Comparison of ENCODE assay signal across 27 cellular contexts in the genomic region with DNA sequence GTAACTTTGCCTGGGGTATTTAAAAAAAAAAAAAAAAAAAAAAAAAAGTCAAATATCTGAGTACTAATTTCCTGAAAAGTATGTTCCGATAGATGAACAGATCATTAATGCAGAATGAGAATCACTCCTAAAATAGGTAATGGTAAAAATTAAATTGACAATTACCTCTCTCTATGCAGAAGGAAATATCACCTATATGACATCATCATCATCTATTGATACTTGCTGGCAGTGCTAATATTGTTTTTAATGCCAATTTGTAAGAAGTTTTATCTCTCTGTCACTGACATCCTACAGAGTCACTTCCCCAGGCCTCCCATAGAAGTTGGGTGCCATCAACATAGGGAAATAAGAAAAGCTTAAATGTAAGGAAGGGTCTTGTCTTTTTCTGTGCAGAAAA.
"Had no signal": no experiment of that assay in that cellular context is flagged by ENCODE, and none has a peak within 500 bp of the region (broad histone marks: within the 10 kb centered on the region; RNA-seq: fewer than 3 reads in every experiment).

No MANE protein-coding gene starts in this region.

- H3K36me3 ChIP-seq: ovary, prostate gland had no signal

- H3K9me3 ChIP-seq: body of pancreas, gastrocnemius medialis, neutrophil, ovary, prostate gland, sigmoid colon, transverse colon had no signal

- H2AFZ ChIP-seq: hepatocyte had no signal

- H3K4me3 ChIP-seq: body of pancreas, gastrocnemius medialis, hepatocyte, ovary, prostate gland, sigmoid colon, transverse colon had no signal

- H3K4me2 ChIP-seq: hepatocyte had no signal

- DNase-seq: activated CD4-positive, alpha-beta T cell treated with anti-CD3 and anti-CD28 coated beads for 36 hours; activated CD4-positive, CD25-positive, alpha-beta regulatory T cell; activated CD8-positive, alpha-beta memory T cell treated with anti-CD3 and anti-CD28 coated beads for 24 hours; activated gamma-delta T cell treated with Interleukin-2 at 50 U/mL for 16 hours; activated naive CD4-positive, alpha-beta T cell treated with anti-CD3 and anti-CD28 coated beads, Interleukin-2, amount 50 U/mL, for 16 hours; anterior cingulate cortex; body of pancreas; dermis blood vessel endothelial cell; effector CD4-positive, alpha-beta T cell; gastrocnemius medialis; left cardiac atrium; left ventricle myocardium superior; ovary; retina; sigmoid colon; small intestine; stimulated activated CD4-positive, alpha-beta T cell treated with anti-CD3 and anti-CD28 coated beads, Interleukin-1b, Interleukin-23, amount 100 ng/mL, for 48 hours; stimulated activated naive B cell treated with anti-CD40 and anti-IgM and Interleukin-4, amounts not matched to agents 10 μg/mL and 1 μg/mL and 100 μg/mL, for 72 hours; T-cell; transverse colon had no signal

- FAIRE-seq: colon, endometrium, keratinocyte, small intestine had no signal

- H3K9me3 Mint-ChIP-seq: stimulated activated naive B cell treated with anti-CD40 and anti-IgM and Interleukin-4, amounts not matched to agents 10 μg/mL and 1 μg/mL and 100 μg/mL, for 72 hours; T-cell had no signal

- H3K27me3 Mint-ChIP-seq: activated CD4-positive, alpha-beta T cell treated with anti-CD3 and anti-CD28 coated beads for 36 hours; stimulated activated naive B cell treated with anti-CD40 and anti-IgM and Interleukin-4, amounts not matched to agents 10 μg/mL and 1 μg/mL and 100 μg/mL, for 72 hours; T-cell had no signal

- ATAC-seq: activated CD4-positive, alpha-beta T cell treated with anti-CD3 and anti-CD28 coated beads for 36 hours; body of pancreas; gastrocnemius medialis; left cardiac atrium; left ventricle myocardium superior; stimulated activated naive B cell treated with anti-CD40 and anti-IgM and Interleukin-4, amounts not matched to agents 10 μg/mL and 1 μg/mL and 100 μg/mL, for 72 hours; T-cell had no signal

- H3K27ac ChIP-seq: body of pancreas, epithelial cell of prostate, gastrocnemius medialis, hepatocyte, neutrophil, ovary, prostate gland, sigmoid colon, transverse colon had no signal

- H3K4me3 Mint-ChIP-seq: activated CD4-positive, alpha-beta T cell treated with anti-CD3 and anti-CD28 coated beads for 36 hours; stimulated activated naive B cell treated with anti-CD40 and anti-IgM and Interleukin-4, amounts not matched to agents 10 μg/mL and 1 μg/mL and 100 μg/mL, for 72 hours; T-cell had no signal

- H3K4me1 ChIP-seq: prostate gland had no signal

- H3K27me3 ChIP-seq: body of pancreas, gastrocnemius medialis, hepatocyte, neutrophil, ovary, sigmoid colon, transverse colon had no signal
